7 cellular contexts compared by ENCODE assay signal in the genomic region with DNA sequence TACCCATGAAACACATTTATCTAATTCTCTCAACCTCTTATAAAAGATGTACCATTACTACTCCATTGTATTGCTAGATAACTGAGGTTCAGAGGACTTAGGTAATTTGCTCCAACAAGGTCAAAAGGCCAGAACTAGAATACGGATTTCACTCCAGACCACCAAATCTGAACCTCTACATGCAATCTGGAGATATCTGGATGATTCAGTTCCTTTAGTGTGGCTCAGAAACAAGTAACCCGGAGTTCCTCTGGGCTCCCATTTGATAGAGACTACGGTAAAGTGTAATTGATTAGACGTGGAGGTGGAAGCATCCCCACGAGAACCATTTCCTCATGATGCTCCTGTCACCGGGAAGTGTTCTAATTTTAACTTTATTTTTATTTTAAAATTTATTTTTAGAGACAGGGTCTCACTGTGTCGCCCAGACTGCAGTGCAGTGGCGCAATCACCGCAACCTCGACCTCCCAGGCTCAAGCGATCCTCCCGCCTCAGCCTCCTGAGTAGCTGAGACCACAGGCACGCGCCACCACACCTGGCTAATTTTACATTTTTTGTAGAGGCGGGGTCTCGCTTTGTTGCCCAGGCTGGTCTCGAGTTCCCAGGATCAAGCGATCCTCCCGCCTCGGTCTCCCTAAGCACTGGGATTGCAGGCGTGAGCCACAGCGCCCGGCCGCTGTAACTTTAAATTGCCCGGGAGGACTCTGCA. TPM values are rescaled to one million over a fixed set of nuclear protein-coding genes. Genes with fewer than 3 reads are reported as not detected.
DNase-seq lines count a peak whose midpoint lies in the region; ATAC-seq and TF ChIP-seq lines count a peak whose summit lies in the region.

No MANE protein-coding gene starts in this region.

- H3K27me3 Mint-ChIP-seq in activated CD8-positive, alpha-beta T cell treated with anti-CD3 and anti-CD28 coated beads for 36 hours = no peaks in the 10 kb centered on the region

- no peaks in the 10 kb centered on the region for H3K9me3 ChIP-seq in tibial artery

- peak overlapping the region; percentile 66 to 73 for H3K27ac ChIP-seq in tibial artery

- CTCF ChIA-PET in activated CD8-positive, alpha-beta T cell treated with anti-CD3 and anti-CD28 coated beads for 36 hours (lab: Charles Lee) = interaction anchor here (1.1 to 1.6 kb wide), 2 partner anchors 232 to 234 kb away, joined by 3 to 4 read pairs; a partner anchor contains a TSS

- DNase-seq in activated CD8-positive, alpha-beta T cell treated with anti-CD3 and anti-CD28 coated beads for 36 hours = no peak
- DNase-seq in kidney glomerular epithelial cell (lab: John Stamatoyannopoulos, UW) (peak; percentile 65), tibial artery (no peak), cerebellar cortex (ENCODE audit: low spot score) (no peak)
- no peak for DNase-seq in stimulated activated CD4-positive, alpha-beta T cell treated with anti-CD3 and anti-CD28 coated beads, Interleukin-15, amount 100 ng/mL, for 24 hours

- H3K4me3 ChIP-seq in tibial artery = peak overlapping the region; percentile 67 to 80

- H3K27ac Mint-ChIP-seq in activated CD8-positive, alpha-beta T cell treated with anti-CD3 and anti-CD28 coated beads for 36 hours = peak overlapping the region; percentile 96

- H3K36me3 Mint-ChIP-seq in activated CD8-positive, alpha-beta T cell treated with anti-CD3 and anti-CD28 coated beads for 36 hours (ENCODE audit: low read depth) = peaks cover 40% of the 10 kb centered on the region

- TF ChIP-seq CTCF in activated CD8-positive, alpha-beta T cell treated with anti-CD3 and anti-CD28 coated beads for 36 hours (IDR thresholded peaks at IDR 0.05) = no peak
- TF ChIP-seq CTCF in tibial artery (IDR thresholded peaks at IDR 0.05) = no peak

- POLR2A ChIA-PET in activated CD8-positive, alpha-beta T cell treated with anti-CD3 and anti-CD28 coated beads for 36 hours (lab: Charles Lee) = interaction anchor here (1.1 to 3.6 kb wide), 4 partner anchors 12 to 232 kb away, joined by 3 to 18 read pairs (median 4); a partner anchor contains a TSS

- H3K4me1 ChIP-seq in tibial artery = peaks cover 0 to 26% (median 13%) of the 10 kb centered on the region in 4 donors

- ATAC-seq in GM19043 (IDR thresholded peaks at IDR 0.05; ENCODE audit: low read depth, unreplicated experiment) (peak; percentile 3), HG02973 (IDR thresholded peaks at IDR 0.05; ENCODE audit: unreplicated experiment) (peak; percentile 7)
- ATAC-seq in activated CD8-positive, alpha-beta T cell treated with anti-CD3 and anti-CD28 coated beads for 36 hours = peak; percentile 9

- no peaks in the 10 kb centered on the region for H3K36me3 ChIP-seq in tibial artery

- no peaks in the 10 kb centered on the region for H3K27me3 ChIP-seq in tibial artery

- no peaks in the 10 kb centered on the region for H3K9me3 Mint-ChIP-seq in activated CD8-positive, alpha-beta T cell treated with anti-CD3 and anti-CD28 coated beads for 36 hours

- peaks cover 46% of the 10 kb centered on the region for H3K4me1 Mint-ChIP-seq in activated CD8-positive, alpha-beta T cell treated with anti-CD3 and anti-CD28 coated beads for 36 hours (ENCODE audit: low read depth)

- peak overlapping the region; percentile 97 for H3K4me3 Mint-ChIP-seq in activated CD8-positive, alpha-beta T cell treated with anti-CD3 and anti-CD28 coated beads for 36 hours

- intact Hi-C loops in activated CD8-positive, alpha-beta T cell treated with anti-CD3 and anti-CD28 coated beads for 36 hours (cut with micrococcal nuclease) = loop anchor here (2.0 to 10.0 kb wide), 3 partner anchors 46 to 232 kb away; a partner anchor contains a TSS
- intact Hi-C loops in tibial artery (cut with DNase I; ENCODE audit: low total_unique reads) = no loop called here

RNA-seq across cellular contexts. Expression of a gene that starts 0.6 kb away (rescaled TPM):
- total RNA-seq in activated CD8-positive, alpha-beta T cell treated with anti-CD3 and anti-CD28 coated beads for 36 hours = 10 to 100 TPM; 26.0 to 28.6 TPM
